1 cellular context compared by ENCODE assay signal in the genomic region with DNA sequence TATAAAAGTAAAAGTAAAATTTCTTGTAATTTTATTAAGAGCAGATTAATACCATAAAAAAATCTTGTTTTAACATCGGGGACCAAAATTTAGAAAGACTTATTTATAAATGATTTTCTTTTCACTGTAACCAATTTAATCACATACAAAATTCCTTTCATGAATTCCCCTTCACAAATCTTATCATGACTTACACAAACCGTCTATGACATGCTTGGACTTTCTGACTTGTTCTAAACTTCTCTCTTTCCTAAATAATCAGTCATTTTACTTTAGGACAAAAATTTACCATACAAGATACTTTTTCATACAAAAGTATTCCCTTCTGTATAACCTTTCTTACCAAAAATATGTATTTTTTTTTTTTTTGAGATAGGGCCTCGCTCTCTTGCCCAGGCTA.
TF ChIP-seq lines count a peak whose summit lies in the region.

No MANE protein-coding gene starts in this region.

TF ChIP-seq in HEK293, 187 proteins besides CTCF, POLR2A, EP300 and RAD21 (continued from another document):
- TF ChIP-seq, protein P1, sequence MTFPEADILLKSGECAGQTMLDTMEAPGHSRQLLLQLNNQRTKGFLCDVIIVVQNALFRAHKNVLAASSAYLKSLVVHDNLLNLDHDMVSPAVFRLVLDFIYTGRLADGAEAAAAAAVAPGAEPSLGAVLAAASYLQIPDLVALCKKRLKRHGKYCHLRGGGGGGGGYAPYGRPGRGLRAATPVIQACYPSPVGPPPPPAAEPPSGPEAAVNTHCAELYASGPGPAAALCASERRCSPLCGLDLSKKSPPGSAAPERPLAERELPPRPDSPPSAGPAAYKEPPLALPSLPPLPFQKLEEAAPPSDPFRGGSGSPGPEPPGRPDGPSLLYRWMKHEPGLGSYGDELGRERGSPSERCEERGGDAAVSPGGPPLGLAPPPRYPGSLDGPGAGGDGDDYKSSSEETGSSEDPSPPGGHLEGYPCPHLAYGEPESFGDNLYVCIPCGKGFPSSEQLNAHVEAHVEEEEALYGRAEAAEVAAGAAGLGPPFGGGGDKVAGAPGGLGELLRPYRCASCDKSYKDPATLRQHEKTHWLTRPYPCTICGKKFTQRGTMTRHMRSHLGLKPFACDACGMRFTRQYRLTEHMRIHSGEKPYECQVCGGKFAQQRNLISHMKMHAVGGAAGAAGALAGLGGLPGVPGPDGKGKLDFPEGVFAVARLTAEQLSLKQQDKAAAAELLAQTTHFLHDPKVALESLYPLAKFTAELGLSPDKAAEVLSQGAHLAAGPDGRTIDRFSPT (tag by site-specific recombination; IDR thresholded peaks at IDR 0.05): no peak
- TF ChIP-seq ZXDB (tag by site-specific recombination; IDR thresholded peaks at IDR 0.05) (no peak), ZBTB7A (tag by site-specific recombination; IDR thresholded peaks at IDR 0.05; ENCODE audit: low read depth) (no peak), ZNF510 (tag by site-specific recombination; IDR thresholded peaks at IDR 0.05; ENCODE audit: insufficient replicate concordance) (peak; percentile 91), ZNF221 (tag by site-specific recombination; IDR thresholded peaks at IDR 0.05; ENCODE audit: borderline replicate concordance) (no peak), ZNF585B (tag by site-specific recombination; IDR thresholded peaks at IDR 0.05) (no peak), SETDB1 (IDR thresholded peaks at IDR 0.05; ENCODE audit: insufficient read length, low read length) (peak; percentile 97), ZNF610 (tag by site-specific recombination; IDR thresholded peaks at IDR 0.05; ENCODE audit: borderline replicate concordance) (0 out of 2 replicates have a peak, but pooled peaks have one; percentile 28), ZNF132 (tag by site-specific recombination; IDR thresholded peaks at IDR 0.05; ENCODE audit: borderline replicate concordance) (no peak), ZNF600 (tag by site-specific recombination; IDR thresholded peaks at IDR 0.05) (no peak), ZNF658 (tag by site-specific recombination; IDR thresholded peaks at IDR 0.05) (no peak), ZNF175 (tag by site-specific recombination; IDR thresholded peaks at IDR 0.05) (no peak)
- TF ChIP-seq, protein P2, sequence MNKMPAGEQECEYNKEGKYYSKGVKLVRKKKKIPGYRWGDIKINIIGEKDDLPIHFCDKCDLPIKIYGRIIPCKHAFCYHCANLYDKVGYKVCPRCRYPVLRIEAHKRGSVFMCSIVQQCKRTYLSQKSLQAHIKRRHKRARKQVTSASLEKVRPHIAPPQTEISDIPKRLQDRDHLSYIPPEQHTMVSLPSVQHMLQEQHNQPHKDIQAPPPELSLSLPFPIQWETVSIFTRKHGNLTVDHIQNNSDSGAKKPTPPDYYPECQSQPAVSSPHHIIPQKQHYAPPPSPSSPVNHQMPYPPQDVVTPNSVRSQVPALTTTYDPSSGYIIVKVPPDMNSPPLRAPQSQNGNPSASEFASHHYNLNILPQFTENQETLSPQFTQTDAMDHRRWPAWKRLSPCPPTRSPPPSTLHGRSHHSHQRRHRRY (tag by site-specific recombination; IDR thresholded peaks at IDR 0.05): no peak
